ENCODE assay signal across 3 cellular contexts in genomic region chr9:37919956-37920335, GRCh38.
A peak's percentile ranks its signal among the peaks of the same experiment; 100 is the strongest.
TF ChIP-seq lines count a peak whose summit lies in the region.

No MANE protein-coding gene starts in this region.

TF ChIP-seq in WTC11, 78 proteins besides CTCF, POLR2A, EP300 and RAD21:
- TF ChIP-seq, protein P1, sequence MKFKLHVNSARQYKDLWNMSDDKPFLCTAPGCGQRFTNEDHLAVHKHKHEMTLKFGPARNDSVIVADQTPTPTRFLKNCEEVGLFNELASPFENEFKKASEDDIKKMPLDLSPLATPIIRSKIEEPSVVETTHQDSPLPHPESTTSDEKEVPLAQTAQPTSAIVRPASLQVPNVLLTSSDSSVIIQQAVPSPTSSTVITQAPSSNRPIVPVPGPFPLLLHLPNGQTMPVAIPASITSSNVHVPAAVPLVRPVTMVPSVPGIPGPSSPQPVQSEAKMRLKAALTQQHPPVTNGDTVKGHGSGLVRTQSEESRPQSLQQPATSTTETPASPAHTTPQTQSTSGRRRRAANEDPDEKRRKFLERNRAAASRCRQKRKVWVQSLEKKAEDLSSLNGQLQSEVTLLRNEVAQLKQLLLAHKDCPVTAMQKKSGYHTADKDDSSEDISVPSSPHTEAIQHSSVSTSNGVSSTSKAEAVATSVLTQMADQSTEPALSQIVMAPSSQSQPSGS (CRISPR knock-in tag; IDR thresholded peaks at IDR 0.05; ENCODE audit: borderline replicate concordance, low read depth), result no peak
- no peak for TF ChIP-seq SP1 (CRISPR knock-in tag; conservative IDR thresholded peaks at IDR 0.05)
- no peak for TF ChIP-seq ZNF263 (CRISPR knock-in tag; IDR thresholded peaks at IDR 0.05; ENCODE audit: low read depth)
TF ChIP-seq in WTC11: peak in this region for 0.

TF ChIP-seq in HepG2, 621 proteins besides CTCF, POLR2A, EP300 and RAD21:
- TF ChIP-seq SNAPC2 (CRISPR knock-in tag; IDR thresholded peaks at IDR 0.05), result no peak
- 0 out of 2 replicates have a peak, but pooled peaks have one; percentile 3 for TF ChIP-seq POLR2G (IDR thresholded peaks at IDR 0.05; ENCODE audit: low read depth, low read length)

TF ChIP-seq in SK-N-SH, 30 proteins besides CTCF, POLR2A, EP300 and RAD21:
- TF ChIP-seq RXRA (IDR thresholded peaks at IDR 0.05; ENCODE audit: borderline replicate concordance, low read depth), result no peak
- TF ChIP-seq JUND (IDR thresholded peaks at IDR 0.05), result no peak
- TF ChIP-seq FOXJ3 (CRISPR knock-in tag; IDR thresholded peaks at IDR 0.05), result no peak
- TF ChIP-seq, protein P2, sequence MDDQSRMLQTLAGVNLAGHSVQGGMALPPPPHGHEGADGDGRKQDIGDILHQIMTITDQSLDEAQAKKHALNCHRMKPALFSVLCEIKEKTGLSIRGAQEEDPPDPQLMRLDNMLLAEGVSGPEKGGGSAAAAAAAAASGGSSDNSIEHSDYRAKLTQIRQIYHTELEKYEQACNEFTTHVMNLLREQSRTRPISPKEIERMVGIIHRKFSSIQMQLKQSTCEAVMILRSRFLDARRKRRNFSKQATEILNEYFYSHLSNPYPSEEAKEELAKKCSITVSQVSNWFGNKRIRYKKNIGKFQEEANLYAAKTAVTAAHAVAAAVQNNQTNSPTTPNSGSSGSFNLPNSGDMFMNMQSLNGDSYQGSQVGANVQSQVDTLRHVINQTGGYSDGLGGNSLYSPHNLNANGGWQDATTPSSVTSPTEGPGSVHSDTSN (IDR thresholded peaks at IDR 0.05), result no peak
- no peak for TF ChIP-seq GABPA (IDR thresholded peaks at IDR 0.05; ENCODE audit: low read depth)
- no peak for TF ChIP-seq RFX5 (IDR thresholded peaks at IDR 0.05; ENCODE audit: low read length)
- TF ChIP-seq NRF1 (IDR thresholded peaks at IDR 0.05; ENCODE audit: low read depth, low read length), result no peak
- TF ChIP-seq EZH2phosphoT487 (IDR thresholded peaks at IDR 0.05; ENCODE audit: borderline replicate concordance, low read depth), result no peak
- TF ChIP-seq MXI1 (IDR thresholded peaks at IDR 0.05; ENCODE audit: low read depth, low read length), result no peak
- TF ChIP-seq ELF1 (IDR thresholded peaks at IDR 0.05), result no peak
- no peak for TF ChIP-seq ZBTB33 (IDR thresholded peaks at IDR 0.05; ENCODE audit: borderline replicate concordance, low read depth)
